ENCODE assay signal across 11 cellular contexts in genomic region chr9:106893088-106893487, GRCh38. TPM values are rescaled to one million over a fixed set of nuclear protein-coding genes. Genes with fewer than 3 reads are reported as not detected.
DNase-seq lines count a peak whose midpoint lies in the region; ATAC-seq and TF ChIP-seq lines count a peak whose summit lies in the region.
"Had no signal": no experiment of that assay in that cellular context is flagged by ENCODE, and none has a peak within 500 bp of the region (broad histone marks: within the 10 kb centered on the region; RNA-seq: fewer than 3 reads in every experiment).

No MANE protein-coding gene starts in this region.

- peaks cover 10% of the 10 kb centered on the region for H3K36me3 Mint-ChIP-seq in GM23338 (ENCODE audit: low read depth)
- H3K36me3 Mint-ChIP-seq in activated naive CD8-positive, alpha-beta T cell treated with anti-CD3 and anti-CD28 coated beads, Interleukin-2, amount 50 U/mL, for 24 hours (ENCODE audit: low read depth) = no peaks in the 10 kb centered on the region

- peak overlapping the region; percentile 88 for H3K27ac Mint-ChIP-seq in GM23338
- H3K27ac Mint-ChIP-seq in activated naive CD8-positive, alpha-beta T cell treated with anti-CD3 and anti-CD28 coated beads, Interleukin-2, amount 50 U/mL, for 24 hours = no peak overlapping the region

- no peaks in the 10 kb centered on the region for H3K9me3 Mint-ChIP-seq in GM23338
- H3K9me3 Mint-ChIP-seq in activated naive CD8-positive, alpha-beta T cell treated with anti-CD3 and anti-CD28 coated beads, Interleukin-2, amount 50 U/mL, for 24 hours = no peaks in the 10 kb centered on the region

- intact Hi-C loops in psoas muscle (cut with DNase I) = no loop called here

- H3K27me3 ChIP-seq in GM23338 (ENCODE audit: insufficient read depth) (no peaks in the 10 kb centered on the region), SJSA1 (replicated peaks) (no peaks in the 10 kb centered on the region), psoas muscle (ENCODE audit: insufficient read depth in 3 of 3, low read length in 2 of 3) (no peaks in the 10 kb centered on the region)
- H3K27me3 ChIP-seq: stomach had no signal

- no peaks in the 10 kb centered on the region for H3K9me2 ChIP-seq in GM23338 (ENCODE audit: insufficient read depth)

- H3K4me3 ChIP-seq in GM23338 = peak overlapping the region; percentile 8; the same call in 1 of the 2 replicates
- no peak overlapping the region for H3K4me3 ChIP-seq in SJSA1
- H3K4me3 ChIP-seq in psoas muscle = no peak overlapping the region
- H3K4me3 ChIP-seq: stomach had no signal

- TF ChIP-seq CTCF in GM23338 (conservative IDR thresholded peaks at IDR 0.05; ENCODE audit: low read depth in 2 of 2) (no peak), psoas muscle (IDR thresholded peaks at IDR 0.05) (no peak)

- H3K36me3 ChIP-seq in GM23338 (ENCODE audit: insufficient read depth) (no peaks in the 10 kb centered on the region), SJSA1 (peaks cover 4% of the 10 kb centered on the region), psoas muscle (ENCODE audit: insufficient read depth in 1 of 2, low read depth in 1 of 2) (no peaks in the 10 kb centered on the region)
- H3K36me3 ChIP-seq: stomach had no signal

- H3K27me3 Mint-ChIP-seq in GM23338 (ENCODE audit: insufficient read depth, low read depth, poor library complexity) = peaks cover 2% of the 10 kb centered on the region
- no peaks in the 10 kb centered on the region for H3K27me3 Mint-ChIP-seq in activated naive CD8-positive, alpha-beta T cell treated with anti-CD3 and anti-CD28 coated beads, Interleukin-2, amount 50 U/mL, for 24 hours

- DNase-seq in GM23338 (ENCODE audit: low spot score) (no peak), SJSA1 (ENCODE audit: low read depth in 1 of 2, low spot score in 2 of 2) (peak in 1 of 2 experiments; percentile 56), fibroblast of peridontal ligament (ENCODE audit: extremely low read depth) (peak; percentile 49), psoas muscle (no peak), amygdala (lab: John Stamatoyannopoulos, UW) (no peak)
- DNase-seq in activated naive CD8-positive, alpha-beta T cell treated with anti-CD3 and anti-CD28 coated beads, Interleukin-2, amount 50 U/mL, for 24 hours = no peak
- no peak for DNase-seq in central memory CD4-positive, alpha-beta T cell
- DNase-seq: activated naive CD4-positive, alpha-beta T cell treated with Interleukin-2 at 50 U/mL for 16 hours; hippocampal formation; stomach had no signal

- H3K4me1 ChIP-seq in GM23338 (ENCODE audit: insufficient read depth) (peaks cover 77% of the 10 kb centered on the region), SJSA1 (replicated peaks) (peaks cover 49% of the 10 kb centered on the region), psoas muscle (peaks cover 74% of the 10 kb centered on the region)

- H3K9me3 ChIP-seq in SJSA1 (replicated peaks) (no peaks in the 10 kb centered on the region; the same call in 1 of the 2 replicates), psoas muscle (no peaks in the 10 kb centered on the region)
- H3K9me3 ChIP-seq: stomach had no signal

- peak overlapping the region; percentile 20 for H3K27ac ChIP-seq in GM23338 (ENCODE audit: low read depth)
- peak overlapping the region; percentile 94 for H3K27ac ChIP-seq in SJSA1
- peak overlapping the region; percentile 81 for H3K27ac ChIP-seq in psoas muscle

- H3K79me2 ChIP-seq in GM23338 (replicated peaks; ENCODE audit: insufficient read depth) = peaks cover 100% of the 10 kb centered on the region

- ATAC-seq in GM23338 (no peak), psoas muscle (peak; percentile 62 to 75 (median 66)), GM18502 (IDR thresholded peaks at IDR 0.05; ENCODE audit: poor library complexity, unreplicated experiment) (no peak)
- ATAC-seq in activated naive CD8-positive, alpha-beta T cell treated with anti-CD3 and anti-CD28 coated beads, Interleukin-2, amount 50 U/mL, for 24 hours = no peak

- peaks cover 84% of the 10 kb centered on the region for H3K4me1 Mint-ChIP-seq in GM23338
- no peaks in the 10 kb centered on the region for H3K4me1 Mint-ChIP-seq in activated naive CD8-positive, alpha-beta T cell treated with anti-CD3 and anti-CD28 coated beads, Interleukin-2, amount 50 U/mL, for 24 hours

- no peak overlapping the region for H2AFZ ChIP-seq in GM23338

- H3K4me2 ChIP-seq in GM23338 = peak overlapping the region; percentile 14

- peaks cover 8% of the 10 kb centered on the region; the same call in 1 of the 2 replicates for H4K20me1 ChIP-seq in GM23338 (replicated peaks; ENCODE audit: insufficient read depth)

- peak overlapping the region; percentile 37; the same call in 1 of the 3 replicates for H3K4me3 Mint-ChIP-seq in GM23338
- H3K4me3 Mint-ChIP-seq in activated naive CD8-positive, alpha-beta T cell treated with anti-CD3 and anti-CD28 coated beads, Interleukin-2, amount 50 U/mL, for 24 hours = no peak overlapping the region

- 24 to 34% (median 30%) methylated on average over 1 of the region's 1 CpG for WGBS in psoas muscle, 3 donors

- no peaks in the 10 kb centered on the region for H3F3A ChIP-seq in GM23338 (replicated peaks; ENCODE audit: low read depth)

TF ChIP-seq in GM23338, 12 proteins besides CTCF, POLR2A, EP300 and RAD21 (continues in another document):
- no peak for TF ChIP-seq CREB1 (CRISPR knock-in tag; IDR thresholded peaks at IDR 0.05; ENCODE audit: low read depth)
- no peak for TF ChIP-seq EZH2 (IDR thresholded peaks at IDR 0.05; ENCODE audit: low read depth, unreplicated experiment)
- no peak for TF ChIP-seq ZNF114 (CRISPR knock-in tag; IDR thresholded peaks at IDR 0.05)
- TF ChIP-seq ZNF462 (CRISPR knock-in tag; IDR thresholded peaks at IDR 0.05) = no peak
- TF ChIP-seq ZNF331 (CRISPR knock-in tag; IDR thresholded peaks at IDR 0.05; ENCODE audit: low read depth) = no peak
- no peak for TF ChIP-seq STAT1 (IDR thresholded peaks at IDR 0.05; ENCODE audit: unreplicated experiment)
- no peak for TF ChIP-seq EZH2phosphoT487 (IDR thresholded peaks at IDR 0.05; ENCODE audit: unreplicated experiment)

RNA-seq across cellular contexts. Expression of gene ZNF462, which starts 30.1 kb away (rescaled TPM):
- total RNA-seq in GM23338 (2014; rRNA removed; shearing (Covaris generic)) = 87.8 and 101 TPM in 2 replicates
- 31.1 and 40.0 TPM in 2 replicates for polyA plus RNA-seq in GM23338 (2016; fragmentation: Nextera tagmentation; extraction: Ambion mirVana)
- 6.5 and 11.9 TPM in 2 replicates for total RNA-seq in SJSA1 (2014; rRNA removed; shearing (Covaris generic))
- 100 to 1,000 TPM in 1 of 4 donors, 10 to 100 TPM in 3; 16.3 to 102 (median 24.6) TPM for total RNA-seq in psoas muscle
- polyA plus RNA-seq in psoas muscle = 1 to 10 TPM; 2.0 to 6.1 (median 2.5) TPM

Comparison
In these comparisons a context has a peak if more than half of its experiments do, and no peak if none do; other contexts are left out.
1. ATAC-seq: peak in psoas muscle (4 of 4); none in GM23338 (single experiment), activated naive CD8-positive, alpha-beta T cell treated with anti-CD3 and anti-CD28 coated beads, Interleukin-2, amount 50 U/mL, for 24 hours (single experiment) and GM18502 (single experiment).
2. H3K27ac ChIP-seq: peak in every context shown above with its lines; median percentile 94 in SJSA1; 81 in psoas muscle; 20 in GM23338.